ENCODE assay signal across 15 cellular contexts in the genomic region with DNA sequence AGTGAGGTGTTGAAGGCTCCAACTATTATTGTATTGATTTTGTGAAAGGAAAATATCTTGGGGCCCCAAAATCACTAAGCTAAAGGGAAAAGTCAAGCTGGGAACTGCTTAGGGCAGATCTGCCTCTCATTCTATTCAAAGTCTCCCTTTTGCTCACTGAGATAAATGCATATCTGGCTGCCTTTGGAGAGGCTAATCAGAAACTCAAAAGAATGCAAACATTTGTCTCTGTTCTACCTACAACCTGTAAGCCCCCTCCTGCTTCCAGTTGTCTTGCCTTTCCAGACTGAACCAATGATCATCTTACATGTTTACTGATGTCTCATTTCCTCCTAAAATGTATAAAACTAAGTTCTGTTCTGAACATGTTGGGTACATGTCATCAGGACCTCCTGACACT.
DNase-seq lines count a peak whose midpoint lies in the region; ATAC-seq, FAIRE-seq and TF ChIP-seq lines count a peak whose summit lies in the region.
"Had no signal": no experiment of that assay in that cellular context is flagged by ENCODE, and none has a peak within 500 bp of the region (broad histone marks: within the 10 kb centered on the region; RNA-seq: fewer than 3 reads in every experiment).

No MANE protein-coding gene starts in this region.

- in situ Hi-C loops in brain microvascular endothelial cell (cut with HindIII; ENCODE audit: low pct_ligation_motif_present, low sequenced_read_pairs) = no loop called here

- H3K79me1 ChIP-seq in H1 (ENCODE audit: low read depth, low read length) = no peaks in the 10 kb centered on the region

- peak; percentile 84 for FAIRE-seq in H1 (lab: Jason Lieb, UNC)
- FAIRE-seq: A549, GM12878, GM18507 had no signal

- TF ChIP-seq POLR2A in H1 (IDR thresholded peaks at IDR 0.05; ENCODE audit: control extremely low read depth in 1 of 2, low read depth in 2 of 2, low read length in 2 of 2) = no peak

- no peak overlapping the region for H4K91ac ChIP-seq in H1 (replicated peaks; ENCODE audit: insufficient read length, low read length)

- H3K36me3 ChIP-seq in HUES48 (ENCODE audit: control insufficient read depth, insufficient read depth, low read length) (no peaks in the 10 kb centered on the region), H1 (ENCODE audit: control insufficient read depth in 2 of 4, insufficient read depth in 4 of 4, low read length in 3 of 4) (peaks cover 0 to 7% (median 0%) of the 10 kb centered on the region in 4 experiments; a peak in 1 of 8 replicates), iPS-20b (ENCODE audit: insufficient read depth, low read depth, low read length) (no peaks in the 10 kb centered on the region), brain microvascular endothelial cell (replicated peaks) (no peaks in the 10 kb centered on the region)
- H3K36me3 ChIP-seq: BE2C had no signal

- no peak overlapping the region for H2AK5ac ChIP-seq in H1 (ENCODE audit: low read depth, low read length)

- no peaks in the 10 kb centered on the region for H3K27me3 ChIP-seq in HUES48 (ENCODE audit: control insufficient read depth, insufficient read depth, low read length)
- no peaks in the 10 kb centered on the region for H3K27me3 ChIP-seq in H1 (replicated peaks in 1 of 4; ENCODE audit: control insufficient read depth in 3 of 4, extremely low read depth in 1 of 4, insufficient read depth in 3 of 4, low read length in 3 of 4)
- H3K27me3 ChIP-seq in iPS-20b (ENCODE audit: insufficient read depth, low read length) = no peaks in the 10 kb centered on the region
- no peaks in the 10 kb centered on the region for H3K27me3 ChIP-seq in foreskin keratinocyte
- no peaks in the 10 kb centered on the region for H3K27me3 ChIP-seq in brain microvascular endothelial cell (replicated peaks)
- H3K27me3 ChIP-seq: BE2C had no signal

- H3K4ac ChIP-seq in H1 (replicated peaks; ENCODE audit: insufficient read length, low read depth, low read length) = no peak overlapping the region

- H3K14ac ChIP-seq in H1 (ENCODE audit: insufficient read length) = no peak overlapping the region

- peak overlapping the region; percentile 85; the same call in 1 of the 2 replicates for H3K18ac ChIP-seq in H1 (ENCODE audit: extremely low read depth, low read length)

- H3K4me2 ChIP-seq in H1 (ENCODE audit: insufficient read depth in 1 of 2, low read depth in 2 of 2, low read length in 2 of 2) = peak overlapping the region; percentile 44 to 46; a peak in 3 of 4 replicates
- H3K4me2 ChIP-seq: A549 had no signal

- no peak overlapping the region for H4K5ac ChIP-seq in H1 (ENCODE audit: insufficient read length, low read depth, low read length)

- ATAC-seq in foreskin keratinocyte = no peak
- ATAC-seq: A549, GM12878 had no signal

- H3K4me1 ChIP-seq in HUES48 (ENCODE audit: control insufficient read depth, insufficient read depth, low read length) = peaks cover 42% of the 10 kb centered on the region
- H3K4me1 ChIP-seq in H1 (replicated peaks in 1 of 4; ENCODE audit: control insufficient read depth in 3 of 4, insufficient read depth in 4 of 4, low read length in 3 of 4) = peaks cover 0 to 13% (median 7%) of the 10 kb centered on the region in 4 experiments; a peak in 5 of 7 replicates
- H3K4me1 ChIP-seq in iPS-20b (ENCODE audit: insufficient read depth, low read length) = peaks cover 38% of the 10 kb centered on the region
- no peaks in the 10 kb centered on the region for H3K4me1 ChIP-seq in foreskin keratinocyte
- H3K4me1 ChIP-seq: A549 had no signal

- H3K9me3 ChIP-seq in HUES48 (ENCODE audit: control insufficient read depth, insufficient read depth, low read length) (peaks cover 18% of the 10 kb centered on the region), H1 (ENCODE audit: insufficient read depth in 2 of 2, low read depth in 1 of 2, low read length in 1 of 2) (0 out of 4 replicates have a peak, but pooled peaks cover 0 to 3% of the 10 kb centered on the region in 2 experiments), iPS-20b (ENCODE audit: insufficient read depth, low read depth, low read length) (peaks cover 21% of the 10 kb centered on the region)
- H3K9me3 ChIP-seq: A549, BE2C had no signal

- H3K23me2 ChIP-seq in H1 (ENCODE audit: low read depth, low read length) = no peaks in the 10 kb centered on the region

- TF ChIP-seq CTCF in H1 (IDR thresholded peaks at IDR 0.05; ENCODE audit: control extremely low read depth in 1 of 3, insufficient read depth in 1 of 3, low read depth in 1 of 3, low read length in 3 of 3) = no peak
- no peak for TF ChIP-seq CTCF in foreskin keratinocyte (conservative IDR thresholded peaks at IDR 0.05)
- no peak for TF ChIP-seq CTCF in brain microvascular endothelial cell (IDR thresholded peaks at IDR 0.05; ENCODE audit: low read depth, low read length, missing control alignments)

- H4K20me1 ChIP-seq in H1 (replicated peaks in 1 of 2; ENCODE audit: control insufficient read depth in 1 of 2, insufficient read depth in 2 of 2, low read length in 2 of 2) = no peaks in the 10 kb centered on the region

- no peaks in the 10 kb centered on the region for H3K79me2 ChIP-seq in H1 (ENCODE audit: control insufficient read depth in 1 of 2, insufficient read depth in 2 of 2, low read length in 2 of 2)

- DNase-seq in H1 (ENCODE audit: low read depth in 1 of 2, low spot score in 2 of 2) (no peak), foreskin keratinocyte (no peak), brain microvascular endothelial cell (no peak), SIG-M5 (lab: John Stamatoyannopoulos, UW) (no peak), NCI-H82 (lab: John Stamatoyannopoulos, UW) (no peak)
- DNase-seq: BE2C; CD4-positive, alpha-beta memory T cell; DMS79; GOT3 had no signal

- no peak overlapping the region for H2BK12ac ChIP-seq in H1 (ENCODE audit: low read depth, low read length)

- TF ChIP-seq EP300 in H1 (IDR thresholded peaks at IDR 0.05; ENCODE audit: borderline replicate concordance in 1 of 2, low read depth in 2 of 2, low read length in 2 of 2) = no peak

- H4K8ac ChIP-seq in H1 (ENCODE audit: extremely low read depth, insufficient read depth, low read length) = no peak overlapping the region

- POLR2A ChIA-PET in H1 (lab: Charles Lee; ENCODE audit: partially characterized antibody) = no interaction called here

- H2AFZ ChIP-seq in H1 (ENCODE audit: low read length) = no peak overlapping the region

- H2BK120ac ChIP-seq in H1 (replicated peaks; ENCODE audit: low read depth, low read length) = no peak overlapping the region

- H2BK5ac ChIP-seq in H1 (ENCODE audit: low read depth, low read length) = no peak overlapping the region; the same call in 1 of the 2 replicates

- H3K4me3 ChIP-seq in HUES48 (ENCODE audit: low read depth, low read length) (peak overlapping the region; percentile 35; the same call in 1 of the 2 replicates), H1 (ENCODE audit: extremely low read depth in 1 of 4, insufficient read depth in 2 of 4, low read depth in 3 of 4, low read length in 4 of 4) (peak overlapping the region in 1 of 4 experiments; percentile 41; a peak in 2 of 8 replicates), iPS-20b (ENCODE audit: low read length) (peak overlapping the region; percentile 44; the same call in 1 of the 2 replicates), brain microvascular endothelial cell (ENCODE audit: low read depth, low read length) (no peak overlapping the region)
- H3K4me3 ChIP-seq: A549, GM12878 had no signal

- CTCF ChIA-PET in H1 (lab: Charles Lee; ENCODE audit: partially characterized antibody) = no interaction called here

- no peak overlapping the region for H3K56ac ChIP-seq in H1 (replicated peaks; ENCODE audit: insufficient read length, low read depth, low read length)

- H3K27ac ChIP-seq in HUES48 (ENCODE audit: low read depth, low read length) (peak overlapping the region; percentile 75), H1 (ENCODE audit: low read depth, low read length) (no peak overlapping the region; the same call in 1 of the 2 replicates), iPS-20b (ENCODE audit: low read length) (peak overlapping the region; percentile 23), foreskin keratinocyte (no peak overlapping the region), brain microvascular endothelial cell (no peak overlapping the region)
- H3K27ac ChIP-seq: A549, C4-2B had no signal

- no peak overlapping the region for H3K23ac ChIP-seq in H1 (ENCODE audit: insufficient read length)

- H3K9ac ChIP-seq in HUES48 (ENCODE audit: low read depth, low read length) = no peak overlapping the region
- no peak overlapping the region for H3K9ac ChIP-seq in H1 (replicated peaks in 1 of 4; ENCODE audit: extremely low read depth in 1 of 4, low read depth in 3 of 4, low read length in 3 of 4)
- peak overlapping the region; percentile 16; the same call in 1 of the 2 replicates for H3K9ac ChIP-seq in iPS-20b (ENCODE audit: low read depth, low read length)

- TF ChIP-seq RAD21 in H1 (IDR thresholded peaks at IDR 0.05 in 1 of 2, conservative IDR thresholded peaks at IDR 0.05 in 1 of 2; ENCODE audit: low read depth in 2 of 2, low read length in 2 of 2) = no peak

- H2BK20ac ChIP-seq in H1 (ENCODE audit: low read length) = no peak overlapping the region

- H2BK15ac ChIP-seq in H1 (ENCODE audit: low read length) = no peak overlapping the region

TF ChIP-seq in H1, 55 proteins besides CTCF, POLR2A, EP300 and RAD21:
- peak; percentile 26 for TF ChIP-seq NANOG (IDR thresholded peaks at IDR 0.05; ENCODE audit: insufficient read depth, low read depth, low read length, poor library complexity, severe bottlenecking)
- TF ChIP-seq, protein P1, sequence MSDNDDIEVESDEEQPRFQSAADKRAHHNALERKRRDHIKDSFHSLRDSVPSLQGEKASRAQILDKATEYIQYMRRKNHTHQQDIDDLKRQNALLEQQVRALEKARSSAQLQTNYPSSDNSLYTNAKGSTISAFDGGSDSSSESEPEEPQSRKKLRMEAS (IDR thresholded peaks at IDR 0.05) = no peak

Comparison
In these comparisons a context has a peak if more than half of its experiments do, and no peak if none do; other contexts are left out.
1. H3K27ac ChIP-seq: peak in HUES48 (single experiment) and iPS-20b (single experiment); none in H1 (single experiment), foreskin keratinocyte (single experiment) and brain microvascular endothelial cell (single experiment).